In genomic region chr3:40996827-40997710, GRCh38 we compare ENCODE assay signal across 1 cellular context.
TF ChIP-seq lines count a peak whose summit lies in the region.

No MANE protein-coding gene starts in this region.

TF ChIP-seq in SK-N-SH, 30 proteins besides CTCF, POLR2A, EP300 and RAD21 (continued from another document):
- TF ChIP-seq IRF3 (IDR thresholded peaks at IDR 0.05; ENCODE audit: low read depth, low read length) = no peak
- no peak for TF ChIP-seq RCOR1 (IDR thresholded peaks at IDR 0.05; ENCODE audit: low read length)
- no peak for TF ChIP-seq FOXM1 (IDR thresholded peaks at IDR 0.05; ENCODE audit: low read depth)
- no peak for TF ChIP-seq REST (IDR thresholded peaks at IDR 0.05; ENCODE audit: low read depth, low read length)
- no peak for TF ChIP-seq YY1 (IDR thresholded peaks at IDR 0.05; ENCODE audit: low read depth)
- no peak for TF ChIP-seq JUND (IDR thresholded peaks at IDR 0.05)
